ENCODE assay signal across 27 cellular contexts in genomic region chr1:222462598-222462997, GRCh38.
"Had no signal": no experiment of that assay in that cellular context is flagged by ENCODE, and none has a peak within 500 bp of the region (broad histone marks: within the 10 kb centered on the region; RNA-seq: fewer than 3 reads in every experiment).

No MANE protein-coding gene starts in this region.

- H3K36me3 Mint-ChIP-seq: neural progenitor cell, type B pancreatic cell had no signal

- DNase-seq: hypothalamus; immature natural killer cell; kidney; left colon; left lung; lower lobe of right lung; mesendoderm; naive B cell; natural killer cell; nephron progenitor cell; occipital lobe; ovary; right lobe of liver; stimulated activated CD4-positive, alpha-beta T cell treated with anti-CD3 and anti-CD28 coated beads, Interleukin-1b, Interleukin-23, amount 100 ng/mL, for 48 hours; stimulated activated CD4-positive, alpha-beta T cell treated with anti-CD3 and anti-CD28 coated beads, Interleukin-2, amount 100 ng/mL, for 48 hours; stimulated activated CD4-positive, alpha-beta T cell treated with anti-CD3 and anti-CD28 coated beads, Interleukin-4, amount 100 ng/mL, for 4 hours; stimulated activated CD8-positive, alpha-beta memory T cell treated with anti-CD3 and anti-CD28 coated beads, Interleukin-4, amount 100 ng/mL, for 48 hours; stimulated activated naive CD4-positive, alpha-beta T cell treated with Interleukin-2 at 50 U/mL for 16 hours; stimulated activated naive CD8-positive, alpha-beta T cell treated with anti-CD3 and anti-CD28 coated beads, Interleukin-15, amount 100 ng/mL, for 72 hours; substantia nigra; uterus had no signal

- H3K27ac Mint-ChIP-seq: immature natural killer cell; mesothelial cell of epicardium; nephron progenitor cell; neural progenitor cell; progenitor cell of endocrine pancreas; stimulated activated memory B cell treated with anti-CD40 and anti-IgM and Interleukin-4, amounts not matched to agents 10 μg/mL and 1 μg/mL and 100 μg/mL, for 72 hours; stimulated activated naive CD8-positive, alpha-beta T cell treated with anti-CD3 and anti-CD28 coated beads, Interleukin-15, amount 100 ng/mL, for 72 hours; type B pancreatic cell had no signal

- H3K4me3 Mint-ChIP-seq: immature natural killer cell; mesothelial cell of epicardium; nephron progenitor cell; neural progenitor cell; stimulated activated memory B cell treated with anti-CD40 and anti-IgM and Interleukin-4, amounts not matched to agents 10 μg/mL and 1 μg/mL and 100 μg/mL, for 72 hours; stimulated activated naive CD8-positive, alpha-beta T cell treated with anti-CD3 and anti-CD28 coated beads, Interleukin-15, amount 100 ng/mL, for 72 hours; type B pancreatic cell had no signal

- FAIRE-seq: islet of Langerhans, kidney had no signal

- H3K27me3 Mint-ChIP-seq: stimulated activated naive CD8-positive, alpha-beta T cell treated with anti-CD3 and anti-CD28 coated beads, Interleukin-15, amount 100 ng/mL, for 72 hours had no signal
